In genomic region chr17:73189417-73190099, GRCh38 we compare ENCODE assay signal across 9 cellular contexts. TPM values are rescaled to one million over a fixed set of nuclear protein-coding genes. Genes with fewer than 3 reads are reported as not detected.
DNase-seq lines count a peak whose midpoint lies in the region; ATAC-seq and TF ChIP-seq lines count a peak whose summit lies in the region.
"Had no signal": no experiment of that assay in that cellular context is flagged by ENCODE, and none has a peak within 500 bp of the region (broad histone marks: within the 10 kb centered on the region; RNA-seq: fewer than 3 reads in every experiment).

No MANE protein-coding gene starts in this region.

- TF ChIP-seq CTCF in WI38 (IDR thresholded peaks at IDR 0.05; ENCODE audit: low read depth, low read length) = peak; percentile 58
- TF ChIP-seq CTCF in kidney epithelial cell (IDR thresholded peaks at IDR 0.05; ENCODE audit: insufficient read depth, low read length, poor library complexity, severe bottlenecking) = peak; percentile 82

- ATAC-seq in GM21529 (IDR thresholded peaks at IDR 0.05; ENCODE audit: unreplicated experiment) (no peak), GM18511 (IDR thresholded peaks at IDR 0.05; ENCODE audit: unreplicated experiment) (no peak)

- no peaks in the 10 kb centered on the region for H3K27me3 ChIP-seq in kidney epithelial cell (ENCODE audit: control insufficient read depth, insufficient read depth, low read length)

- no peaks in the 10 kb centered on the region for H3K36me3 ChIP-seq in kidney epithelial cell (ENCODE audit: control insufficient read depth, insufficient read depth, low read length)

- H3K4me3 ChIP-seq in WI38 (ENCODE audit: low read depth, low read length) (no peak overlapping the region), kidney epithelial cell (ENCODE audit: low read depth, low read length) (no peak overlapping the region)

- DNase-seq in DMS153 (lab: John Stamatoyannopoulos, UW) = peak; percentile 28
- DNase-seq in DMS153 treated with DMSO at 0.1 percent for 48 hours (lab: John Stamatoyannopoulos, UW; ENCODE audit: unreplicated experiment) = no peak
- peak; percentile 26 for DNase-seq in NCI-H2029 (lab: John Stamatoyannopoulos, UW)
- peak; percentile 38 for DNase-seq in kidney epithelial cell (ENCODE audit: low read depth)
- no peak for DNase-seq in activated CD4-positive, alpha-beta T cell treated with anti-CD3 and anti-CD28 coated beads for 4 hours
- DNase-seq: activated B cell treated with CpG ODN at 0.5 μM for 24 hours had no signal

RNA-seq across cellular contexts. Expression of gene COG1, which starts 3.3 kb away (rescaled TPM):
- 26.3 and 26.7 TPM in 2 replicates for total RNA-seq in kidney epithelial cell

RNA-seq across cellular contexts. Expression of gene SSTR2, which starts 24.7 kb away (rescaled TPM):
- 0.17 and 0.27 TPM in 2 replicates for total RNA-seq in kidney epithelial cell

Comparison
In these comparisons a context has a peak if more than half of its experiments do, and no peak if none do; other contexts are left out.
1. DNase-seq: peak in DMS153 (single experiment), NCI-H2029 (single experiment) and kidney epithelial cell (single experiment); none in DMS153 treated with DMSO at 0.1 percent for 48 hours (single experiment) and activated CD4-positive, alpha-beta T cell treated with anti-CD3 and anti-CD28 coated beads for 4 hours (0 of 2).